Comparison of ENCODE assay signal across 8 cellular contexts in the genomic region with DNA sequence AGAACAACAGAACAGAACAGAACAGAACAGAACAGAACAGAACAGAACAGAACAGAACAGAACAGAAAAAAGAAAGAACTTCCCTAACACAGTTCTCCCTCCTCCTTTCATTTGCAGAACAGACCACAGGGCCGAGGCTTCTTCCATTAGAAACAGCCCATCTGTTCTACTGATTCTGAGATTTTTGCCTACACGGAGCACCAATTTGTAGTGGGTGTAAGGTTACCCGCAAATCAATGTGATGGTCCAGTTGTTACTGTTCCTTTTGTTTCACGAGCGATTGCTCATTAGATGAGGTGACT. TPM values are rescaled to one million over a fixed set of nuclear protein-coding genes. Genes with fewer than 3 reads are reported as not detected.
A peak's percentile ranks its signal among the peaks of the same experiment; 100 is the strongest.
DNase-seq lines count a peak whose midpoint lies in the region; ATAC-seq and TF ChIP-seq lines count a peak whose summit lies in the region.

No MANE protein-coding gene starts in this region.

- H3K4me3 Mint-ChIP-seq in CD4-positive, CD25-positive, alpha-beta regulatory T cell = peak overlapping the region; percentile 84 to 93 (median 90)

- peaks cover 29% of the 10 kb centered on the region for H3K27me3 Mint-ChIP-seq in CD4-positive, CD25-positive, alpha-beta regulatory T cell

- peak overlapping the region; percentile 63 for H3K27ac ChIP-seq in CD4-positive, CD25-positive, alpha-beta regulatory T cell (ENCODE audit: insufficient read depth, low read length, poor library complexity, severe bottlenecking)
- H3K27ac ChIP-seq in OCI-LY3 (ENCODE audit: low read length) = peak overlapping the region; percentile 64

- peaks cover 24 to 41% (median 33%) of the 10 kb centered on the region in 4 donors for H3K4me1 Mint-ChIP-seq in CD4-positive, CD25-positive, alpha-beta regulatory T cell

- H2AFZ ChIP-seq in OCI-LY3 (ENCODE audit: low read depth, low read length) (peak overlapping the region; percentile 73), neuron (ENCODE audit: low read depth, low read length) (peak overlapping the region; percentile 7)

- H3K27me3 ChIP-seq in CD4-positive, CD25-positive, alpha-beta regulatory T cell (ENCODE audit: control insufficient read depth, insufficient read depth, low read length) = no peaks in the 10 kb centered on the region
- H3K27me3 ChIP-seq in OCI-LY3 (ENCODE audit: low read depth, low read length) (no peaks in the 10 kb centered on the region), neuron (ENCODE audit: insufficient read depth, low read length) (no peaks in the 10 kb centered on the region)

- peaks cover 42% of the 10 kb centered on the region for H3K79me2 ChIP-seq in OCI-LY3 (ENCODE audit: low read length)

- peaks cover 18% of the 10 kb centered on the region for H3K4me1 ChIP-seq in CD4-positive, CD25-positive, alpha-beta regulatory T cell (ENCODE audit: control insufficient read depth, insufficient read depth, low read length, poor library complexity, severe bottlenecking)
- H3K4me1 ChIP-seq in OCI-LY3 (ENCODE audit: low read length) (peaks cover 37% of the 10 kb centered on the region), neuron (ENCODE audit: insufficient read depth, low read length) (peaks cover 20% of the 10 kb centered on the region)

- peaks cover 25% of the 10 kb centered on the region for H4K20me1 ChIP-seq in OCI-LY3 (ENCODE audit: insufficient read depth, low read length)

- H3K9me3 Mint-ChIP-seq in CD4-positive, CD25-positive, alpha-beta regulatory T cell = peaks cover 0 to 3% (median 0%) of the 10 kb centered on the region in 7 donors

- H3K4me2 ChIP-seq in OCI-LY3 (ENCODE audit: low read length) = peak overlapping the region; percentile 91

- no peaks in the 10 kb centered on the region for H3K36me3 ChIP-seq in CD4-positive, CD25-positive, alpha-beta regulatory T cell (ENCODE audit: control insufficient read depth, insufficient read depth, low read length)
- H3K36me3 ChIP-seq in OCI-LY3 (replicated peaks; ENCODE audit: low read depth, low read length) (peaks cover 21% of the 10 kb centered on the region), neuron (ENCODE audit: insufficient read depth, low read length) (no peaks in the 10 kb centered on the region)

- H3K9me3 ChIP-seq in CD4-positive, CD25-positive, alpha-beta regulatory T cell (ENCODE audit: control insufficient read depth in 2 of 2, low read length in 2 of 2) = no peaks in the 10 kb centered on the region
- H3K9me3 ChIP-seq in OCI-LY3 (ENCODE audit: insufficient read depth, low read length) = no peaks in the 10 kb centered on the region
- no peaks in the 10 kb centered on the region for H3K9me3 ChIP-seq in neuron (ENCODE audit: low read length)

- peak overlapping the region; percentile 75 for H3K4me3 ChIP-seq in CD4-positive, CD25-positive, alpha-beta regulatory T cell (ENCODE audit: low read depth, low read length)
- H3K4me3 ChIP-seq in OCI-LY3 (ENCODE audit: low read length) (peak overlapping the region; percentile 80), epithelial cell of esophagus (ENCODE audit: low read length) (peak overlapping the region; percentile 55), neuron (ENCODE audit: low read length) (peak overlapping the region; percentile 67)

- peak overlapping the region; percentile 44 to 88 (median 82) for H3K27ac Mint-ChIP-seq in CD4-positive, CD25-positive, alpha-beta regulatory T cell

- no peak for ATAC-seq in CD4-positive, CD25-positive, alpha-beta regulatory T cell (ENCODE audit: low read depth in 2 of 2)
- ATAC-seq in GM19463 (IDR thresholded peaks at IDR 0.05; ENCODE audit: unreplicated experiment) = no peak
- ATAC-seq in GM19397 (IDR thresholded peaks at IDR 0.05; ENCODE audit: unreplicated experiment) = no peak
- no peak for ATAC-seq in HG02571 (IDR thresholded peaks at IDR 0.05; ENCODE audit: unreplicated experiment)

- no peak for DNase-seq in CD4-positive, CD25-positive, alpha-beta regulatory T cell
- no peak for DNase-seq in epithelial cell of esophagus (ENCODE audit: low read depth)
- DNase-seq in activated CD8-positive, alpha-beta memory T cell treated with anti-CD3 and anti-CD28 coated beads, Interleukin-2, amount 50 U/mL, for 48 hours = no peak

- no peaks in the 10 kb centered on the region for H3K36me3 Mint-ChIP-seq in CD4-positive, CD25-positive, alpha-beta regulatory T cell

- peak overlapping the region; percentile 86 for H3K9ac ChIP-seq in OCI-LY3 (ENCODE audit: low read length)

- no peak for TF ChIP-seq CTCF in OCI-LY3 (IDR thresholded peaks at IDR 0.05; ENCODE audit: low read depth, low read length)
- TF ChIP-seq CTCF in epithelial cell of esophagus (IDR thresholded peaks at IDR 0.05; ENCODE audit: insufficient read depth, low read depth, low read length, missing control alignments) = no peak

RNA-seq across cellular contexts. Expression of gene OGFRL1, which starts 0.7 kb away (rescaled TPM):
- total RNA-seq in CD4-positive, CD25-positive, alpha-beta regulatory T cell = 8.8 TPM
- 1 to 10 TPM; 1.3 to 2.7 (median 2.0) TPM for polyA plus RNA-seq in CD4-positive, CD25-positive, alpha-beta regulatory T cell
